In the genomic region with DNA sequence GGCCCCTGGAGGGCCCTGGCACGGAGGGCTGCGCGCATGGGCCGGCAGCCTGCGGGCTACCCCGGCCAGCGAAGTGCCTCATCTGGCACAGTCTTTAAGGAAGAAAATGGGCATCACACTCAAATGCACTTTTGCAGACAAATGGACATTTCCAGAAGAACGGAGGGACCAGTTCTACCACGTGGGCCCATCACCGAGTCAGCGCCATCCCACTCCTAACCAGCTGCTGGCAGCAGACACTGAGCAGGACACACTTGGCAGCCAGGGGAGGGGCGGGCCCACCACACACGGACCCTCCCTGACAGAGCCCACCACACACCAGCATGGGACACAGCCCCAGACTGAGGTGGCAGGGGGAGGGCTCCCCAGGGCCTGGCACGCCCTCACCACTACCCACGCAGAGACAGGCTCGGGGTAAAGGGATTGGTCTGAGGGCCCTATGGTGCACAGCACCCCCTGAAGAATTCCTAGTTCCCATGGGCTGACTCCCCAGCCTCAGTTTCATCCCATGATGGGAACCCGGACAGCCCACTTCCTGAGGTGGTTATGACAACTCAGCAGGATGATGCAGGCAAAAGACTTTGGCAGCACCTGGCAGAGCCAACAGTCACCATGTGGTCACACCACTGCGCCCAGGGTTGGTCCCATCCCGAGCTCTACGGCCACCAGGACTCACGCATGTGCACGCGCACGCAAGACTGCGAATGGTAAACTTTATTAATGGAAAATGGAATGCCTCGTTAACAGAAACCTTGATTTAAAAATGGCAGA, we compare ENCODE assay signal across 11 cellular contexts. TPM values are rescaled to one million over a fixed set of nuclear protein-coding genes. Genes with fewer than 3 reads are reported as not detected.
DNase-seq lines count a peak whose midpoint lies in the region; ATAC-seq and TF ChIP-seq lines count a peak whose summit lies in the region.
"Had no signal": no experiment of that assay in that cellular context is flagged by ENCODE, and none has a peak within 500 bp of the region (broad histone marks: within the 10 kb centered on the region; RNA-seq: fewer than 3 reads in every experiment).

No MANE protein-coding gene starts in this region.

- DNase-seq in HFFc6 (no peak), nephron progenitor cell (no peak), H4 (ENCODE audit: low spot score) (no peak), NCI-H1930 (lab: John Stamatoyannopoulos, UW) (no peak), vagina (ENCODE audit: extremely low spot score in 2 of 2) (no peak)
- DNase-seq: effector CD4-positive, alpha-beta T cell; Karpas-422 had no signal

- H3K4me1 ChIP-seq in BLaER1, result peaks cover 77% of the 10 kb centered on the region
- peaks cover 21% of the 10 kb centered on the region for H3K4me1 ChIP-seq in ectodermal cell (ENCODE audit: control insufficient read depth, insufficient read depth, low read length)
- peaks cover 19% of the 10 kb centered on the region for H3K4me1 ChIP-seq in vagina

- no peak for TF ChIP-seq POLR2A in vagina (IDR thresholded peaks at IDR 0.05)

- H3K27ac Mint-ChIP-seq in HFFc6 (peak overlapping the region; percentile 33; the same call in 1 of the 2 replicates), nephron progenitor cell (peak overlapping the region; percentile 51)

- TF ChIP-seq CTCF in HFFc6 (IDR thresholded peaks at IDR 0.05) (no peak), nephron progenitor cell (IDR thresholded peaks at IDR 0.05) (no peak), vagina (IDR thresholded peaks at IDR 0.05) (no peak)

- peak overlapping the region; percentile 91 for H3K4me2 ChIP-seq in BLaER1

- H3K9me3 ChIP-seq in BLaER1 (no peaks in the 10 kb centered on the region), ectodermal cell (ENCODE audit: control insufficient read depth, low read length) (no peaks in the 10 kb centered on the region), vagina (no peaks in the 10 kb centered on the region)

- 81 to 82% methylated on average over 25 to 26 of the region's 26 CpGs for WGBS in ectodermal cell, 2 experiments

- no peak for ATAC-seq in GM19452 (IDR thresholded peaks at IDR 0.05; ENCODE audit: unreplicated experiment)

- H3K27ac ChIP-seq in BLaER1, result peak overlapping the region; percentile 93
- peak overlapping the region; percentile 85 for H3K27ac ChIP-seq in ectodermal cell (ENCODE audit: insufficient read depth, low read depth, low read length, poor library complexity, severe bottlenecking)
- H3K27ac ChIP-seq in vagina, result no peak overlapping the region
- H3K27ac ChIP-seq: parathyroid adenoma had no signal

- intact Hi-C loops in vagina (cut with DNase I), result no loop called here

- peaks cover 22% of the 10 kb centered on the region; the same call in 1 of the 2 replicates for H4K20me1 ChIP-seq in BLaER1

- peak overlapping the region; percentile 77 for H3K9ac ChIP-seq in BLaER1
- H3K9ac ChIP-seq: parathyroid adenoma had no signal

- no peaks in the 10 kb centered on the region for H3K27me3 ChIP-seq in BLaER1
- H3K27me3 ChIP-seq in ectodermal cell (ENCODE audit: control insufficient read depth, insufficient read depth, low read length, poor library complexity, severe bottlenecking), result no peaks in the 10 kb centered on the region
- no peaks in the 10 kb centered on the region for H3K27me3 ChIP-seq in vagina

- H3K9me3 Mint-ChIP-seq in HFFc6 (no peaks in the 10 kb centered on the region), nephron progenitor cell (no peaks in the 10 kb centered on the region)

- H3K36me3 Mint-ChIP-seq in HFFc6 (ENCODE audit: low read depth) (peaks cover 9% of the 10 kb centered on the region; the same call in 1 of the 2 replicates), nephron progenitor cell (ENCODE audit: low read depth) (peaks cover 28% of the 10 kb centered on the region)

- H3K4me3 ChIP-seq in BLaER1 (peak overlapping the region; percentile 45), ectodermal cell (ENCODE audit: insufficient read depth, low read depth, low read length) (peak overlapping the region; percentile 17), vagina (no peak overlapping the region)

- H3K4me1 Mint-ChIP-seq in HFFc6 (ENCODE audit: low read depth) (no peaks in the 10 kb centered on the region), nephron progenitor cell (peaks cover 31% of the 10 kb centered on the region)

- H3K36me3 ChIP-seq in BLaER1, result peaks cover 62% of the 10 kb centered on the region
- peaks cover 26% of the 10 kb centered on the region for H3K36me3 ChIP-seq in ectodermal cell (ENCODE audit: control insufficient read depth, insufficient read depth, low read length)
- peaks cover 0 to 49% of the 10 kb centered on the region in 2 donors for H3K36me3 ChIP-seq in vagina

- no peaks in the 10 kb centered on the region for H3K27me3 Mint-ChIP-seq in HFFc6 (ENCODE audit: insufficient read depth)
- no peaks in the 10 kb centered on the region for H3K27me3 Mint-ChIP-seq in nephron progenitor cell (ENCODE audit: low read depth, poor library complexity)

- H3K4me3 Mint-ChIP-seq in HFFc6, result no peak overlapping the region
- H3K4me3 Mint-ChIP-seq in nephron progenitor cell, result no peak overlapping the region

RNA-seq across cellular contexts. Expression of a gene that starts 18.7 kb away (rescaled TPM):
- under 1 TPM in 5 of 6 experiments, not detected in 1; 0.05 to 0.34 (median 0.13) TPM for total RNA-seq in HFFc6 (2021; fragmentation: NEBNext Ultra II Directional; extraction: Animal tissue kit (Norgen Biotek cat#: 25700))
- 2.6 TPM for polyA plus RNA-seq in ectodermal cell (2013, experiment 1 of 4)
- 2.8 TPM for polyA plus RNA-seq in ectodermal cell (2013, experiment 2 of 4)
- polyA plus RNA-seq in ectodermal cell (2013, experiment 3 of 4), result 2.1 TPM
- 3.7 TPM for polyA plus RNA-seq in ectodermal cell (2013, experiment 4 of 4)
- 2.3 and 4.3 TPM in 2 replicates for total RNA-seq in H4 (2014; rRNA removed; shearing (Covaris generic))
- 37.1 TPM for total RNA-seq in vagina

RNA-seq across cellular contexts. Expression of a gene that starts 36.1 kb away (rescaled TPM):
- total RNA-seq in HFFc6 (2021; fragmentation: NEBNext Ultra II Directional; extraction: Animal tissue kit (Norgen Biotek cat#: 25700)), result 10 to 100 TPM; 30.4 to 41.8 (median 37.3) TPM
- 73.6 TPM for polyA plus RNA-seq in ectodermal cell (2013, experiment 1 of 4)
- 63.5 TPM for polyA plus RNA-seq in ectodermal cell (2013, experiment 2 of 4)
- polyA plus RNA-seq in ectodermal cell (2013, experiment 3 of 4), result 41.0 TPM
- 43.6 TPM for polyA plus RNA-seq in ectodermal cell (2013, experiment 4 of 4)
- 10.8 and 19.1 TPM in 2 replicates for total RNA-seq in H4 (2014; rRNA removed; shearing (Covaris generic))
- 85.4 TPM for total RNA-seq in vagina

RNA-seq across cellular contexts. Expression of a gene that starts 36.4 kb away (rescaled TPM):
- total RNA-seq in HFFc6 (2021; fragmentation: NEBNext Ultra II Directional; extraction: Animal tissue kit (Norgen Biotek cat#: 25700)), result 10 to 100 TPM; 41.7 to 53.6 (median 49.3) TPM
- 159 TPM for polyA plus RNA-seq in ectodermal cell (2013, experiment 1 of 4)
- 125 TPM for polyA plus RNA-seq in ectodermal cell (2013, experiment 2 of 4)
- polyA plus RNA-seq in ectodermal cell (2013, experiment 3 of 4), result 87.7 TPM
- polyA plus RNA-seq in ectodermal cell (2013, experiment 4 of 4), result 100 TPM
- total RNA-seq in H4 (2014; rRNA removed; shearing (Covaris generic)), result 18.4 and 19.5 TPM in 2 replicates
- 145 TPM for total RNA-seq in vagina

Comparison
In these comparisons a context has a peak if more than half of its experiments do, and no peak if none do; other contexts are left out.
1. H3K4me3 ChIP-seq: peak in BLaER1 (single experiment) and ectodermal cell (single experiment); none in vagina (0 of 2).